9 cellular contexts compared by ENCODE assay signal in the genomic region with DNA sequence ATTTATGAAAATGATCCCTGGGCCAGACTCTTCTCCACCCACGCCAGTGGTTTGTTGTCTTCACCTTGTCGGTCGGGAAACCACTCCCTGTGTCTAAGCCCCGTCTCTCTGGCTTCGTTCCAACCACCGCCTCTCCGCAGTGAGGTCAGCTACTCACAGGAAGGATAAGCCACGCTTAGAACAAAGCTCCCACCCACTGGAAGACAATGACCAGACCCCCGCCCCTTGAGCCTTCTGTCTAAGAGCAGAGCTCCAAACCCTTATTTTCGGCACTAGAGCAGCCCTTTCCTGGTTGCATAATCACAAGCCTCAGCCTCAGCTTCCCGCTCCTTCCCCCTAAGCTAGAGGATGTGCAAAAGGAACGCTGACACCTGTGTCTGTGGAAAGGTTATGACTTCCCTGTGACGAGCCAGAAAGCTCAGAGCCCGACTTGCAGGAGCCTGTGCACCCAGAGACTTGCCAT.
DNase-seq lines count a peak whose midpoint lies in the region; ATAC-seq and TF ChIP-seq lines count a peak whose summit lies in the region.
"Had no signal": no experiment of that assay in that cellular context is flagged by ENCODE, and none has a peak within 500 bp of the region (broad histone marks: within the 10 kb centered on the region; RNA-seq: fewer than 3 reads in every experiment).

No MANE protein-coding gene starts in this region.

- intact Hi-C loops in dendritic cell treated with granulocyte-macrophage colony-stimulating factor and Interleukin-4, amounts not matched to agents 40 ng/mL and 50 ng/mL, for 4 days (cut with micrococcal nuclease), result loop anchor here (5.0 kb wide), 1 partner anchor 36 kb away; no protein-coding TSS in a partner anchor
- intact Hi-C loops in tibial artery (cut with DNase I; ENCODE audit: low total_unique reads), result no loop called here

- H3K27ac ChIP-seq in neural progenitor cell, result no peak overlapping the region
- peak overlapping the region in 1 of 2 donors; percentile 92 for H3K27ac ChIP-seq in tibial artery

- peaks cover 2% of the 10 kb centered on the region for H3K27me3 Mint-ChIP-seq in activated CD4-positive, alpha-beta T cell treated with anti-CD3 and anti-CD28 coated beads, Interleukin-2, amount 10 ng/mL, durations not matched to agents 7 days and 5 days
- peaks cover 11% of the 10 kb centered on the region for H3K27me3 Mint-ChIP-seq in dendritic cell treated with granulocyte-macrophage colony-stimulating factor and Interleukin-4, amounts not matched to agents 40 ng/mL and 50 ng/mL, for 4 days
- peaks cover 5% of the 10 kb centered on the region for H3K27me3 Mint-ChIP-seq in neural progenitor cell (ENCODE audit: insufficient read depth, low read depth)

- H3F3A ChIP-seq in neural progenitor cell (ENCODE audit: low read depth), result no peaks in the 10 kb centered on the region

- H3K9me3 ChIP-seq in neural progenitor cell (ENCODE audit: low read depth) (no peaks in the 10 kb centered on the region), tibial artery (no peaks in the 10 kb centered on the region)

- H2AFZ ChIP-seq in neural progenitor cell (replicated peaks), result no peak overlapping the region

- H3K9me3 Mint-ChIP-seq in activated CD4-positive, alpha-beta T cell treated with anti-CD3 and anti-CD28 coated beads, Interleukin-2, amount 10 ng/mL, durations not matched to agents 7 days and 5 days, result no peaks in the 10 kb centered on the region
- no peaks in the 10 kb centered on the region for H3K9me3 Mint-ChIP-seq in dendritic cell treated with granulocyte-macrophage colony-stimulating factor and Interleukin-4, amounts not matched to agents 40 ng/mL and 50 ng/mL, for 4 days
- H3K9me3 Mint-ChIP-seq in neural progenitor cell, result no peaks in the 10 kb centered on the region
- H3K9me3 Mint-ChIP-seq: naive B cell had no signal

- H3K4me1 ChIP-seq in neural progenitor cell, result no peaks in the 10 kb centered on the region
- peaks cover 0 to 57% (median 24%) of the 10 kb centered on the region in 4 donors for H3K4me1 ChIP-seq in tibial artery

- peak; percentile 46 for DNase-seq in NCI-H2029 (lab: John Stamatoyannopoulos, UW)
- DNase-seq in NCI-H2029 treated with DMSO at 0.1 percent for 48 hours (lab: John Stamatoyannopoulos, UW), result no peak
- peak; percentile 53 for DNase-seq in activated CD4-positive, alpha-beta T cell treated with anti-CD3 and anti-CD28 coated beads, Interleukin-2, amount 10 ng/mL, durations not matched to agents 7 days and 5 days
- peak; percentile 40 for DNase-seq in neural progenitor cell (ENCODE audit: low spot score)
- DNase-seq in tibial artery, result peak; percentile 62 to 78
- no peak for DNase-seq in NK-92 (lab: John Stamatoyannopoulos, UW; ENCODE audit: unreplicated experiment)
- DNase-seq: naive B cell had no signal

- CTCF ChIA-PET in activated CD4-positive, alpha-beta T cell treated with anti-CD3 and anti-CD28 coated beads, Interleukin-2, amount 10 ng/mL, durations not matched to agents 7 days and 5 days (lab: Charles Lee), result interaction anchor here (0.9 to 1.0 kb wide), 2 partner anchors 8 to 34 kb away, joined by 3 to 4 read pairs; no protein-coding TSS in a partner anchor

- H3K27ac Mint-ChIP-seq in activated CD4-positive, alpha-beta T cell treated with anti-CD3 and anti-CD28 coated beads, Interleukin-2, amount 10 ng/mL, durations not matched to agents 7 days and 5 days, result peak overlapping the region; percentile 81
- H3K27ac Mint-ChIP-seq in dendritic cell treated with granulocyte-macrophage colony-stimulating factor and Interleukin-4, amounts not matched to agents 40 ng/mL and 50 ng/mL, for 4 days, result peak overlapping the region; percentile 98
- no peak overlapping the region for H3K27ac Mint-ChIP-seq in neural progenitor cell

- H3K36me3 Mint-ChIP-seq in activated CD4-positive, alpha-beta T cell treated with anti-CD3 and anti-CD28 coated beads, Interleukin-2, amount 10 ng/mL, durations not matched to agents 7 days and 5 days (ENCODE audit: low read depth), result no peaks in the 10 kb centered on the region
- H3K36me3 Mint-ChIP-seq in dendritic cell treated with granulocyte-macrophage colony-stimulating factor and Interleukin-4, amounts not matched to agents 40 ng/mL and 50 ng/mL, for 4 days (ENCODE audit: low read depth), result no peaks in the 10 kb centered on the region
- no peaks in the 10 kb centered on the region for H3K36me3 Mint-ChIP-seq in neural progenitor cell
- H3K36me3 Mint-ChIP-seq: naive B cell had no signal

- POLR2A ChIA-PET in activated CD4-positive, alpha-beta T cell treated with anti-CD3 and anti-CD28 coated beads, Interleukin-2, amount 10 ng/mL, durations not matched to agents 7 days and 5 days (lab: Charles Lee), result no interaction called here

- no peak overlapping the region for H3K4me2 ChIP-seq in neural progenitor cell

- H3K27me3 ChIP-seq in neural progenitor cell (no peaks in the 10 kb centered on the region), tibial artery (no peaks in the 10 kb centered on the region)

- no peaks in the 10 kb centered on the region for H4K20me1 ChIP-seq in neural progenitor cell (ENCODE audit: low read depth)

- H3K36me3 ChIP-seq in neural progenitor cell (no peaks in the 10 kb centered on the region), tibial artery (no peaks in the 10 kb centered on the region)

- peaks cover 51% of the 10 kb centered on the region for H3K4me1 Mint-ChIP-seq in activated CD4-positive, alpha-beta T cell treated with anti-CD3 and anti-CD28 coated beads, Interleukin-2, amount 10 ng/mL, durations not matched to agents 7 days and 5 days
- H3K4me1 Mint-ChIP-seq in dendritic cell treated with granulocyte-macrophage colony-stimulating factor and Interleukin-4, amounts not matched to agents 40 ng/mL and 50 ng/mL, for 4 days (ENCODE audit: low read depth), result peaks cover 60% of the 10 kb centered on the region
- H3K4me1 Mint-ChIP-seq in neural progenitor cell, result peaks cover 17% of the 10 kb centered on the region

- no peak overlapping the region for H3K4me3 ChIP-seq in neural progenitor cell
- no peak overlapping the region for H3K4me3 ChIP-seq in tibial artery

- no peak for ATAC-seq in GM18498 (IDR thresholded peaks at IDR 0.05; ENCODE audit: unreplicated experiment)

- H3K79me2 ChIP-seq in neural progenitor cell (ENCODE audit: low read depth), result no peaks in the 10 kb centered on the region

- no peak overlapping the region for H3K9ac ChIP-seq in neural progenitor cell

- no peak for TF ChIP-seq CTCF in neural progenitor cell (IDR thresholded peaks at IDR 0.05)
- no peak for TF ChIP-seq CTCF in tibial artery (IDR thresholded peaks at IDR 0.05)

- H3K4me3 Mint-ChIP-seq in activated CD4-positive, alpha-beta T cell treated with anti-CD3 and anti-CD28 coated beads, Interleukin-2, amount 10 ng/mL, durations not matched to agents 7 days and 5 days, result peak overlapping the region; percentile 50
- H3K4me3 Mint-ChIP-seq in dendritic cell treated with granulocyte-macrophage colony-stimulating factor and Interleukin-4, amounts not matched to agents 40 ng/mL and 50 ng/mL, for 4 days, result peak overlapping the region; percentile 20
- no peak overlapping the region for H3K4me3 Mint-ChIP-seq in neural progenitor cell

Comparison
In these comparisons a context has a peak if more than half of its experiments do, and no peak if none do; other contexts are left out.
1. DNase-seq: peak in NCI-H2029 (single experiment), activated CD4-positive, alpha-beta T cell treated with anti-CD3 and anti-CD28 coated beads, Interleukin-2, amount 10 ng/mL, durations not matched to agents 7 days and 5 days (single experiment), neural progenitor cell (single experiment) and tibial artery (2 of 2); none in NCI-H2029 treated with DMSO at 0.1 percent for 48 hours (single experiment) and NK-92 (single experiment).